In the genomic region with DNA sequence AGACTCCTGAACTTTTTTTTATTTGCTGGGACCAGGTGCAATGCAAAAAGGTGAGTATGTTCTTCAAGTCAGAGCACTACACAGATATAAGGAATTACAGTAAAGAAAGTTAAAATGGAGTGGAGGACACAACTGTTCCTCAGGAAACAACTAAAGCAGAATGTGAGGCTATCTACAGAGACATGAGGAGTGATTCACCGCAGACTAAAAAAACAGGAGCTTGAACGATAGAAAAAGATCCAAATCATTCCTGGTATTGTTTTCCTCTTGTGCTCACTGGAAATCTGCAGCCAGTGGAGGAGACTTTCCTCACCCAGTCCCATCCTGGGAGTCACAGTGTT, we compare ENCODE assay signal across 9 cellular contexts.
DNase-seq lines count a peak whose midpoint lies in the region; ATAC-seq lines count a peak whose summit lies in the region.
"Had no signal": no experiment of that assay in that cellular context is flagged by ENCODE, and none has a peak within 500 bp of the region (broad histone marks: within the 10 kb centered on the region; RNA-seq: fewer than 3 reads in every experiment).

No MANE protein-coding gene starts in this region.

- H3K9me3 Mint-ChIP-seq in T-cell, result no peaks in the 10 kb centered on the region

- peaks cover 52 to 60% (median 60%) of the 10 kb centered on the region in 3 donors for H3K4me1 Mint-ChIP-seq in T-cell

- CTCF ChIA-PET in T-cell (lab: Charles Lee), result interaction anchor here in 1 of 2 donors (1.0 kb wide), 1 partner anchor 9 kb away, joined by 4 read pairs; no protein-coding TSS in a partner anchor

- in situ Hi-C loops in GM23248 (cut with MboI), result no loop called here

- H3K4me2 ChIP-seq in GM23248 (ENCODE audit: unreplicated experiment), result peak overlapping the region; percentile 79

- no peaks in the 10 kb centered on the region for H3K9me3 ChIP-seq in GM23248 (ENCODE audit: low read depth)

- POLR2A ChIA-PET in T-cell (lab: Charles Lee), result interaction anchor here in 1 of 2 donors (0.5 to 0.7 kb wide), 2 partner anchors 78 to 106 kb away, joined by 3 to 6 read pairs; a partner anchor contains a TSS

- ATAC-seq in T-cell (replicated peaks in 1 of 4), result no peak
- ATAC-seq in HG03045 (IDR thresholded peaks at IDR 0.05; ENCODE audit: unreplicated experiment), result no peak
- ATAC-seq in GM19455 (IDR thresholded peaks at IDR 0.05; ENCODE audit: unreplicated experiment), result no peak
- ATAC-seq: HepG2 had no signal

- H2AFZ ChIP-seq in GM23248, result peak overlapping the region; percentile 44

- peaks cover 11% of the 10 kb centered on the region; the same call in 1 of the 2 replicates for H3K79me2 ChIP-seq in GM23248 (ENCODE audit: insufficient read depth)

- DNase-seq in GM23248 (peak; percentile 74), T-cell (no peak), fibroblast of peridontal ligament (ENCODE audit: extremely low read depth) (peak; percentile 54), OCI-M2 (lab: John Stamatoyannopoulos, UW; ENCODE audit: unreplicated experiment) (no peak)
- DNase-seq: NCI-H526 treated with DMSO at 0.1 percent for 48 hours had no signal

- WGBS in GM23248 (ENCODE audit: low coverage in 1 of 2, low lambda C conversion rate in 2 of 2, missing lambda C conversion rate in 2 of 2), 2 experiments, result 5 to 10% methylated on average over 2 of the region's 2 CpGs

- H3K27ac ChIP-seq in GM23248, result peak overlapping the region; percentile 79
- H3K27ac ChIP-seq in skin epidermis, result peak overlapping the region in 11 of 21 experiments; percentile 1 to 73 (median 58)

- peak overlapping the region; percentile 15 to 78 (median 53) for H3K4me3 Mint-ChIP-seq in T-cell

- no peaks in the 10 kb centered on the region for H3K36me3 ChIP-seq in GM23248 (ENCODE audit: low read depth)

- peaks cover 16% of the 10 kb centered on the region for H3K4me1 ChIP-seq in GM23248 (ENCODE audit: insufficient read depth)

- peak overlapping the region; percentile 60 for H3K4me3 ChIP-seq in GM23248
- H3K4me3 ChIP-seq in skin epidermis, result peak overlapping the region in 1 of 7 experiments; percentile 10

- no peaks in the 10 kb centered on the region for H3K9me2 ChIP-seq in GM23248 (ENCODE audit: insufficient read depth)

- H3K27me3 ChIP-seq in GM23248 (replicated peaks; ENCODE audit: insufficient read depth), result no peaks in the 10 kb centered on the region

- H3K27me3 Mint-ChIP-seq in T-cell, result peaks cover 0 to 6% of the 10 kb centered on the region in 2 donors

- H3F3A ChIP-seq in GM23248 (ENCODE audit: insufficient read depth), result peaks cover 29% of the 10 kb centered on the region

- H4K20me1 ChIP-seq in GM23248 (ENCODE audit: insufficient read depth), result no peaks in the 10 kb centered on the region

- peak overlapping the region in 1 of 2 donors; percentile 41 for H3K27ac Mint-ChIP-seq in T-cell

- peak overlapping the region; percentile 60 for H3K9ac ChIP-seq in GM23248

- no peaks in the 10 kb centered on the region for H3K36me3 Mint-ChIP-seq in T-cell

Comparison
In these comparisons a context has a peak if more than half of its experiments do, and no peak if none do; other contexts are left out.
1. DNase-seq: peak in GM23248 (single experiment) and fibroblast of peridontal ligament (single experiment); none in T-cell (0 of 34) and OCI-M2 (single experiment).